8 cellular contexts compared by ENCODE assay signal in genomic region chr22:26669060-26669481, GRCh38. TPM values are rescaled to one million over a fixed set of nuclear protein-coding genes. Genes with fewer than 3 reads are reported as not detected.
A peak's percentile ranks its signal among the peaks of the same experiment; 100 is the strongest.
DNase-seq lines count a peak whose midpoint lies in the region; ATAC-seq and TF ChIP-seq lines count a peak whose summit lies in the region.

No MANE protein-coding gene starts in this region.

- H3K27ac Mint-ChIP-seq in stimulated activated naive CD8-positive, alpha-beta T cell treated with anti-CD3 and anti-CD28 coated beads, Interleukin-15, Interleukin-2, amounts not matched to agents 100 ng/mL and 50 ng/mL, for 24 hours = peak overlapping the region; percentile 53

- H3K4me3 ChIP-seq in left ventricle myocardium inferior (no peak overlapping the region), ovary (no peak overlapping the region)

- peaks cover 25% of the 10 kb centered on the region for H3K4me1 ChIP-seq in left ventricle myocardium inferior
- peaks cover 9% of the 10 kb centered on the region for H3K4me1 ChIP-seq in ovary (ENCODE audit: insufficient read depth)

- peaks cover 10% of the 10 kb centered on the region for H3K27me3 ChIP-seq in left ventricle myocardium inferior (ENCODE audit: low read depth)
- H3K27me3 ChIP-seq in ovary = no peaks in the 10 kb centered on the region

- WGBS in ovary, 3 donors = 41 to 71% (median 43%) methylated on average over 2 of the region's 2 CpGs

- H3K4me1 Mint-ChIP-seq in stimulated activated naive CD8-positive, alpha-beta T cell treated with anti-CD3 and anti-CD28 coated beads, Interleukin-15, Interleukin-2, amounts not matched to agents 100 ng/mL and 50 ng/mL, for 24 hours (ENCODE audit: low read depth) = peaks cover 75% of the 10 kb centered on the region

- H3K27ac ChIP-seq in left ventricle myocardium inferior (replicated peaks) (no peak overlapping the region), ovary (no peak overlapping the region)

- no peaks in the 10 kb centered on the region for H3K27me3 Mint-ChIP-seq in stimulated activated naive CD8-positive, alpha-beta T cell treated with anti-CD3 and anti-CD28 coated beads, Interleukin-15, Interleukin-2, amounts not matched to agents 100 ng/mL and 50 ng/mL, for 24 hours

- H3K9me3 Mint-ChIP-seq in stimulated activated naive CD8-positive, alpha-beta T cell treated with anti-CD3 and anti-CD28 coated beads, Interleukin-15, Interleukin-2, amounts not matched to agents 100 ng/mL and 50 ng/mL, for 24 hours = no peaks in the 10 kb centered on the region

- no peak for DNase-seq in left ventricle myocardium inferior
- no peak for DNase-seq in left ventricle myocardium superior
- peak; percentile 82 for DNase-seq in NCI-H82 (lab: John Stamatoyannopoulos, UW)
- peak; percentile 71 for DNase-seq in dermis blood vessel endothelial cell
- no peak for DNase-seq in GM19238 (ENCODE audit: insufficient read length, low spot score)
- DNase-seq in hippocampal formation (lab: John Stamatoyannopoulos, UW) = no peak
- DNase-seq in ovary = no peak

- no peak for TF ChIP-seq EP300 in ovary (IDR thresholded peaks at IDR 0.05)

- no peak for ATAC-seq in left ventricle myocardium superior

- H3K4me3 Mint-ChIP-seq in stimulated activated naive CD8-positive, alpha-beta T cell treated with anti-CD3 and anti-CD28 coated beads, Interleukin-15, Interleukin-2, amounts not matched to agents 100 ng/mL and 50 ng/mL, for 24 hours = no peak overlapping the region

- H3K9me3 ChIP-seq in left ventricle myocardium inferior (replicated peaks) = no peaks in the 10 kb centered on the region
- no peaks in the 10 kb centered on the region for H3K9me3 ChIP-seq in ovary

- intact Hi-C loops in left ventricle myocardium inferior (cut with micrococcal nuclease) (no loop called here), left ventricle myocardium superior (cut with micrococcal nuclease) (no loop called here), ovary (cut with DNase I) (no loop called here)

- H3K36me3 ChIP-seq in left ventricle myocardium inferior (no peaks in the 10 kb centered on the region), ovary (no peaks in the 10 kb centered on the region)

- TF ChIP-seq CTCF in left ventricle myocardium inferior (IDR thresholded peaks at IDR 0.05; ENCODE audit: borderline replicate concordance) (peak; percentile 43), ovary (IDR thresholded peaks at IDR 0.05) (no peak)

- no peaks in the 10 kb centered on the region for H3K36me3 Mint-ChIP-seq in stimulated activated naive CD8-positive, alpha-beta T cell treated with anti-CD3 and anti-CD28 coated beads, Interleukin-15, Interleukin-2, amounts not matched to agents 100 ng/mL and 50 ng/mL, for 24 hours (ENCODE audit: low read depth)

- TF ChIP-seq POLR2A in ovary (IDR thresholded peaks at IDR 0.05) = no peak

RNA-seq across cellular contexts. Expression of gene MIAT, which starts 11.7 kb away (rescaled TPM):
- total RNA-seq in left ventricle myocardium inferior (0.66 TPM), left ventricle myocardium superior (1.9 TPM), dermis blood vessel endothelial cell (0.19 and 0.34 TPM in 2 replicates), ovary (under 1 TPM; 0.34 to 0.85 (median 0.56) TPM)
- under 1 TPM; 0.15 to 0.97 TPM for polyA plus RNA-seq in ovary

RNA-seq across cellular contexts. Expression of gene CRYBA4, which starts 47.3 kb away (rescaled TPM):
- total RNA-seq in left ventricle myocardium inferior (not detected), left ventricle myocardium superior (not detected), dermis blood vessel endothelial cell (not detected in 2 replicates), ovary (under 1 TPM in 1 of 7 donors, not detected in 6; 0.59 TPM)
- not detected for polyA plus RNA-seq in ovary

RNA-seq across cellular contexts. Expression of gene CRYBB1, which starts 51.2 kb away (rescaled TPM):
- total RNA-seq in left ventricle myocardium inferior = 0.66 TPM
- total RNA-seq in left ventricle myocardium superior = 0.64 TPM
- 0.09 TPM in 1 of 2 replicates, not detected in the other for total RNA-seq in dermis blood vessel endothelial cell
- 1 to 10 TPM in 1 of 7 donors, under 1 TPM in 4, not detected in 2; 0.26 to 1.4 (median 0.34) TPM for total RNA-seq in ovary
- polyA plus RNA-seq in ovary = under 1 TPM; 0.48 to 0.80 TPM

Comparison
In these comparisons a context has a peak if more than half of its experiments do, and no peak if none do; other contexts are left out.
1. DNase-seq: peak in NCI-H82 (single experiment) and dermis blood vessel endothelial cell (single experiment); none in left ventricle myocardium inferior (single experiment), left ventricle myocardium superior (single experiment), GM19238 (single experiment), hippocampal formation (0 of 2) and ovary (0 of 5).